ENCODE assay signal across 16 cellular contexts in genomic region chr16:10093564-10093963, GRCh38.
"Had no signal": no experiment of that assay in that cellular context is flagged by ENCODE, and none has a peak within 500 bp of the region (broad histone marks: within the 10 kb centered on the region; RNA-seq: fewer than 3 reads in every experiment).

No MANE protein-coding gene starts in this region.

- H3K9me3 Mint-ChIP-seq: type B pancreatic cell had no signal

- H3K4me1 Mint-ChIP-seq: memory B cell; stimulated activated naive B cell treated with anti-CD40 and anti-IgM and Interleukin-4, amounts not matched to agents 10 μg/mL and 1 μg/mL and 100 μg/mL, for 72 hours had no signal

- H3K27ac Mint-ChIP-seq: activated CD8-positive, alpha-beta T cell treated with anti-CD3 and anti-CD28 coated beads for 36 hours; memory B cell; nephron; progenitor cell of endocrine pancreas; stimulated activated naive B cell treated with anti-CD40 and anti-IgM and Interleukin-4, amounts not matched to agents 10 μg/mL and 1 μg/mL and 100 μg/mL, for 72 hours; type B pancreatic cell had no signal

- H3K4me3 Mint-ChIP-seq: activated CD8-positive, alpha-beta T cell treated with anti-CD3 and anti-CD28 coated beads for 36 hours; memory B cell; nephron; stimulated activated naive B cell treated with anti-CD40 and anti-IgM and Interleukin-4, amounts not matched to agents 10 μg/mL and 1 μg/mL and 100 μg/mL, for 72 hours; type B pancreatic cell had no signal

- DNase-seq: activated CD4-positive, alpha-beta T cell treated with anti-CD3 and anti-CD28 coated beads for 4 hours; activated CD8-positive, alpha-beta memory T cell treated with anti-CD3 and anti-CD28 coated beads, Interleukin-2, amount 50 U/mL, for 4 hours; activated CD8-positive, alpha-beta T cell treated with anti-CD3 and anti-CD28 coated beads for 36 hours; aorta; heart right ventricle; left lung; occipital lobe; sigmoid colon; stimulated activated CD4-positive, alpha-beta T cell treated with anti-CD3 and anti-CD28 coated beads, Interleukin-2, amount 100 ng/mL, for 24 hours; stimulated activated naive B cell treated with anti-CD40 and anti-IgM and Interleukin-4, amounts not matched to agents 10 μg/mL and 1 μg/mL and 100 μg/mL, for 72 hours; T1000; WERI-Rb-1 had no signal

- ATAC-seq: activated CD8-positive, alpha-beta T cell treated with anti-CD3 and anti-CD28 coated beads for 36 hours; heart right ventricle; left lung; stimulated activated naive B cell treated with anti-CD40 and anti-IgM and Interleukin-4, amounts not matched to agents 10 μg/mL and 1 μg/mL and 100 μg/mL, for 72 hours had no signal

- H3K36me3 Mint-ChIP-seq: memory B cell; stimulated activated naive B cell treated with anti-CD40 and anti-IgM and Interleukin-4, amounts not matched to agents 10 μg/mL and 1 μg/mL and 100 μg/mL, for 72 hours; type B pancreatic cell had no signal
